14 cellular contexts compared by ENCODE assay signal in the genomic region with DNA sequence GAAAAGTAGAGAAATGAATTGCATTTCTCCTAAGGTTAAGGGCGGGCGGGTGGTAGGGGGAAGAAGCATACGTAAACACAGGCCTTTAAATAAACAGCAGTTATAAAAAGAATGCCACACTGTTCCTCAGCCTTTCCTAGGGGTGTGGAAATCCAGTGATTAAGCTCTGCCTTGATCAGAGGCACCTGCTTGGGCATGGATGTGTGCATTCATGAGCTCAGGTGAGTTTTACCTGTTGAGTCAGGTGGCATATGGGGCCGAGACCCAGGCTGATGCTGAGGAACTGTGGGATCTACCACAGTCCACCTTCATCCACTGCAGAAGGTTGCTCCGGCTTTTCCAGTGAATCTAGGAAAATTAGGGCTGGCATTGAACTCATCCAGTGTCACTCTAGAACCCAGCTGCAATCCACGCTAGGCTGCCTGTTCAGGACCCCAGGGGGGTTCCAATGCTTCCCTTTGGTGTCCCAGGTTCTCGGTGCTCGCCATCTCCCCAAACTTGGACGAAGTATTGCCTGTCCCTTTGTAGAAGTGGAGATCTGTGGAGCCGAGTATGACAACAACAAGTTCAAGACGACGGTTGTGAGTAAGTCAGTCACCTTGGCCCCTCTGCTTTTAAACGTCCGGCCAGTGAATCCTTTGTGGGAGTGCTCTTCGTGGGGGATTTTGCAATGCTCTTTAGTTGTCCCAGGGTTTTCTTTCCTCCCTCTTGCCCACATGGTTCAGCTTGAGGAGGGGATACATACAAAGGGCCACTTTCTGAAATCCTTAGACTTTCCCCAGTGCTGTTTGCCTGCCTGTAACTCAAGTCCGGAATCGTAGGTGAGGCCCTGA.
DNase-seq lines count a peak whose midpoint lies in the region; ATAC-seq and TF ChIP-seq lines count a peak whose summit lies in the region.
"Had no signal": no experiment of that assay in that cellular context is flagged by ENCODE, and none has a peak within 500 bp of the region (broad histone marks: within the 10 kb centered on the region; RNA-seq: fewer than 3 reads in every experiment).

No MANE protein-coding gene starts in this region.

- H2BK5ac ChIP-seq in H9 (ENCODE audit: insufficient read length, low read length): no peak overlapping the region

- peak overlapping the region; percentile 69 for H3K18ac ChIP-seq in H9 (ENCODE audit: insufficient read length, low read depth, low read length)

- no peak overlapping the region; the same call in 1 of the 2 replicates for H3K4ac ChIP-seq in H9 (ENCODE audit: low read depth, low read length)

- H3K4me1 ChIP-seq in H9 (ENCODE audit: insufficient read depth, low read length) (peaks cover 13% of the 10 kb centered on the region; the same call in 1 of the 2 replicates), iPS-20b (ENCODE audit: insufficient read depth, low read length) (peaks cover 26% of the 10 kb centered on the region)
- H3K4me1 ChIP-seq: BE2C had no signal

- H3K4me3 ChIP-seq in iPS-20b (ENCODE audit: low read length): no peak overlapping the region

- H3K27me3 ChIP-seq in H9 (ENCODE audit: insufficient read depth, low read length) (no peaks in the 10 kb centered on the region), iPS-20b (ENCODE audit: insufficient read depth, low read length) (peaks cover 15% of the 10 kb centered on the region; the same call in 1 of the 2 replicates)

- peaks cover 0 to 5% (median 3%) of the 10 kb centered on the region in 3 experiments; a peak in 2 of 7 replicates for H3K36me3 Mint-ChIP-seq in H9 (ENCODE audit: insufficient read depth in 1 of 3, low read depth in 3 of 3)
- H3K36me3 Mint-ChIP-seq in stimulated activated naive B cell treated with anti-CD40 and anti-IgM and Interleukin-4, amounts not matched to agents 10 μg/mL and 1 μg/mL and 100 μg/mL, for 72 hours: peaks cover 49 to 74% of the 10 kb centered on the region in 2 donors

- no peak overlapping the region for H3K56ac ChIP-seq in H9 (ENCODE audit: insufficient read length, low read depth, low read length)

- H2AK5ac ChIP-seq in H9 (ENCODE audit: insufficient read length, low read length): no peak overlapping the region

- peak overlapping the region; percentile 11 to 87 (median 36); a peak in 3 of 7 replicates for H3K27ac Mint-ChIP-seq in H9
- H3K27ac Mint-ChIP-seq in stimulated activated naive B cell treated with anti-CD40 and anti-IgM and Interleukin-4, amounts not matched to agents 10 μg/mL and 1 μg/mL and 100 μg/mL, for 72 hours: peak overlapping the region; percentile 25
- H3K27ac Mint-ChIP-seq: CD8-positive, alpha-beta T cell had no signal

- H3K23me2 ChIP-seq in H9 (ENCODE audit: insufficient read length, low read depth, low read length, poor library complexity, severe bottlenecking): no peaks in the 10 kb centered on the region

- H3K14ac ChIP-seq in H9 (ENCODE audit: insufficient read depth, low read length): peak overlapping the region; percentile 70

- peaks cover 3% of the 10 kb centered on the region for H3K27me3 Mint-ChIP-seq in H9 (ENCODE audit: low read depth)
- H3K27me3 Mint-ChIP-seq in stimulated activated naive B cell treated with anti-CD40 and anti-IgM and Interleukin-4, amounts not matched to agents 10 μg/mL and 1 μg/mL and 100 μg/mL, for 72 hours: no peaks in the 10 kb centered on the region

- no peak overlapping the region for H2AFZ ChIP-seq in H9 (ENCODE audit: low read length)

- no peak for TF ChIP-seq CTCF in H9 (conservative IDR thresholded peaks at IDR 0.05)

- H3K4me2 ChIP-seq in H9 (ENCODE audit: insufficient read depth, insufficient read length, low read length): no peak overlapping the region

- no peaks in the 10 kb centered on the region for H3K79me2 ChIP-seq in H9 (ENCODE audit: insufficient read depth, low read length)

- H3K9me3 Mint-ChIP-seq in H9: no peaks in the 10 kb centered on the region
- H3K9me3 Mint-ChIP-seq in stimulated activated naive B cell treated with anti-CD40 and anti-IgM and Interleukin-4, amounts not matched to agents 10 μg/mL and 1 μg/mL and 100 μg/mL, for 72 hours: peaks cover 4 to 5% of the 10 kb centered on the region in 2 donors
- H3K9me3 Mint-ChIP-seq: CD8-positive, alpha-beta T cell had no signal

- no peak for ATAC-seq in stimulated activated naive B cell treated with anti-CD40 and anti-IgM and Interleukin-4, amounts not matched to agents 10 μg/mL and 1 μg/mL and 100 μg/mL, for 72 hours (replicated peaks)
- ATAC-seq: CD8-positive, alpha-beta T cell; Panc1; Right ventricle myocardium inferior had no signal

- peak overlapping the region; percentile 28 for H2BK120ac ChIP-seq in H9 (ENCODE audit: low read depth, low read length, poor library complexity, severe bottlenecking)

- H3K27ac ChIP-seq in H9 (ENCODE audit: insufficient read length, low read depth, low read length) (no peak overlapping the region), iPS-20b (ENCODE audit: low read length) (no peak overlapping the region)

- H2BK20ac ChIP-seq in H9 (ENCODE audit: low read depth, low read length, poor library complexity, severe bottlenecking): no peak overlapping the region

- no peak overlapping the region for H4K8ac ChIP-seq in H9 (replicated peaks; ENCODE audit: insufficient read length, low read depth, low read length)

- H3K36me3 ChIP-seq in iPS-20b (ENCODE audit: insufficient read depth, low read depth, low read length): no peaks in the 10 kb centered on the region
- H3K36me3 ChIP-seq: BE2C had no signal

- no peak overlapping the region for H3T11ph ChIP-seq in H9 (ENCODE audit: low read length)

- no peak overlapping the region for H2BK12ac ChIP-seq in H9 (ENCODE audit: insufficient read length, low read depth, low read length)

- no peaks in the 10 kb centered on the region for H3K9me3 ChIP-seq in H9 (ENCODE audit: control insufficient read depth, low read depth, low read length)
- H3K9me3 ChIP-seq in iPS-20b (ENCODE audit: insufficient read depth, low read depth, low read length): no peaks in the 10 kb centered on the region
- H3K9me3 ChIP-seq: BE2C had no signal

- H3K79me1 ChIP-seq in H9 (ENCODE audit: insufficient read depth, low read depth, low read length, poor library complexity, severe bottlenecking): no peaks in the 10 kb centered on the region

- no CpG with 5 or more reads among the region's 17 CpGs for WGBS in H9 (ENCODE audit: extremely low coverage, insufficient read length, low lambda C conversion rate)

- H4K5ac ChIP-seq in H9 (ENCODE audit: insufficient read length, low read depth, low read length): no peak overlapping the region

- H3K4me3 Mint-ChIP-seq in H9: no peak overlapping the region
- no peak overlapping the region for H3K4me3 Mint-ChIP-seq in stimulated activated naive B cell treated with anti-CD40 and anti-IgM and Interleukin-4, amounts not matched to agents 10 μg/mL and 1 μg/mL and 100 μg/mL, for 72 hours
- H3K4me3 Mint-ChIP-seq: CD8-positive, alpha-beta T cell had no signal

- no peaks in the 10 kb centered on the region for H4K20me1 ChIP-seq in H9 (ENCODE audit: control insufficient read depth, insufficient read depth, insufficient read length)

- no peak overlapping the region for H3K23ac ChIP-seq in H9 (ENCODE audit: insufficient read length, low read depth, low read length)

- H3K4me1 Mint-ChIP-seq in H9: peaks cover 54 to 55% of the 10 kb centered on the region in 2 experiments
- H3K4me1 Mint-ChIP-seq in stimulated activated naive B cell treated with anti-CD40 and anti-IgM and Interleukin-4, amounts not matched to agents 10 μg/mL and 1 μg/mL and 100 μg/mL, for 72 hours: peaks cover 5 to 11% of the 10 kb centered on the region in 2 donors

- no peak overlapping the region for H4K91ac ChIP-seq in H9 (ENCODE audit: insufficient read length, low read depth, low read length)

- peak; percentile 19 for DNase-seq in H9
- peak; percentile 19 for DNase-seq in ecto neural progenitor cell (ENCODE audit: low spot score)
- DNase-seq in stimulated activated naive B cell treated with anti-CD40 and anti-IgM and Interleukin-4, amounts not matched to agents 10 μg/mL and 1 μg/mL and 100 μg/mL, for 72 hours: no peak
- DNase-seq in erythroblast (lab: John Stamatoyannopoulos, UW): no peak
- no peak for DNase-seq in superior temporal gyrus (ENCODE audit: extremely low spot score)
- DNase-seq in SW480 (ENCODE audit: low spot score): no peak
- DNase-seq: BE2C; CD8-positive, alpha-beta T cell; GF-D8; IMR-90; Kasumi-1 had no signal

- H3K9ac ChIP-seq in H9 (ENCODE audit: extremely low read depth, insufficient read length, low read length): no peak overlapping the region
- H3K9ac ChIP-seq in iPS-20b (ENCODE audit: low read depth, low read length): peak overlapping the region; percentile 38; the same call in 1 of the 2 replicates

- no peak overlapping the region for H2BK15ac ChIP-seq in H9 (ENCODE audit: low read depth, low read length)

- no peak for TF ChIP-seq POLR2A in erythroblast (IDR thresholded peaks at IDR 0.05; ENCODE audit: low read length)

Comparison
In these comparisons a context has a peak if more than half of its experiments do, and no peak if none do; other contexts are left out.
1. DNase-seq: peak in H9 (single experiment) and ecto neural progenitor cell (single experiment); none in stimulated activated naive B cell treated with anti-CD40 and anti-IgM and Interleukin-4, amounts not matched to agents 10 μg/mL and 1 μg/mL and 100 μg/mL, for 72 hours (single experiment), erythroblast (0 of 2), superior temporal gyrus (single experiment) and SW480 (single experiment).